Comparison of ENCODE assay signal across 12 cellular contexts in genomic region chr16:84827131-84827574, GRCh38. TPM values are rescaled to one million over a fixed set of nuclear protein-coding genes. Genes with fewer than 3 reads are reported as not detected.
A peak's percentile ranks its signal among the peaks of the same experiment; 100 is the strongest.
DNase-seq lines count a peak whose midpoint lies in the region; TF ChIP-seq lines count a peak whose summit lies in the region.
"Had no signal": no experiment of that assay in that cellular context is flagged by ENCODE, and none has a peak within 500 bp of the region (broad histone marks: within the 10 kb centered on the region; RNA-seq: fewer than 3 reads in every experiment).

No MANE protein-coding gene starts in this region.

- H3K4me2 ChIP-seq in mammary epithelial cell (ENCODE audit: insufficient read depth, low read depth, low read length) = no peak overlapping the region

- dilution Hi-C loops in mammary epithelial cell (cut with HindIII; ENCODE audit: low sequenced_read_pairs) = loop anchor here (5.0 kb wide), 1 partner anchor 35 kb away; no protein-coding TSS in a partner anchor

- intact Hi-C loops in breast epithelium (cut with DNase I; ENCODE audit: low total_unique reads) (no loop called here), mammary epithelial cell (cut with micrococcal nuclease) (no loop called here), esophagus squamous epithelium (cut with DNase I) (no loop called here)
- intact Hi-C loops in activated CD4-positive, alpha-beta T cell treated with anti-CD3 and anti-CD28 coated beads, Interleukin-2, amount 10 ng/mL, durations not matched to agents 24 days and 14 days (cut with micrococcal nuclease) = no loop called here

- H3K4me1 Mint-ChIP-seq in nephron = peaks cover 42% of the 10 kb centered on the region
- no peaks in the 10 kb centered on the region for H3K4me1 Mint-ChIP-seq in activated CD4-positive, alpha-beta T cell treated with anti-CD3 and anti-CD28 coated beads, Interleukin-2, amount 10 ng/mL, durations not matched to agents 24 days and 14 days

- H4K20me1 ChIP-seq in mammary epithelial cell (ENCODE audit: insufficient read depth, low read length) = no peaks in the 10 kb centered on the region

- H3K9me3 Mint-ChIP-seq in nephron = no peaks in the 10 kb centered on the region
- no peaks in the 10 kb centered on the region for H3K9me3 Mint-ChIP-seq in activated CD4-positive, alpha-beta T cell treated with anti-CD3 and anti-CD28 coated beads, Interleukin-2, amount 10 ng/mL, durations not matched to agents 24 days and 14 days
- H3K9me3 Mint-ChIP-seq: activated T-helper 17 cell treated with anti-CD3 and anti-CD28 coated beads, Interleukin-2, amount 50 U/mL, for 72 hours had no signal

- TF ChIP-seq CTCF in breast epithelium (IDR thresholded peaks at IDR 0.05) = no peak
- TF ChIP-seq CTCF in mammary epithelial cell (conservative IDR thresholded peaks at IDR 0.05 in 1 of 2, IDR thresholded peaks at IDR 0.05 in 1 of 2; ENCODE audit: extremely low read depth in 1 of 2, insufficient read depth in 1 of 2, low read depth in 1 of 2, low read length in 2 of 2) = no peak
- TF ChIP-seq CTCF in esophagus squamous epithelium (IDR thresholded peaks at IDR 0.05) = no peak
- TF ChIP-seq CTCF in nephron (IDR thresholded peaks at IDR 0.05; ENCODE audit: unreplicated experiment in 3 of 3) = no peak

- H3K36me3 ChIP-seq in breast epithelium (no peaks in the 10 kb centered on the region), mammary epithelial cell (ENCODE audit: insufficient read depth, low read length) (no peaks in the 10 kb centered on the region), esophagus squamous epithelium (no peaks in the 10 kb centered on the region)

- 75% methylated on average over 10 of the region's 16 CpGs for WGBS in mammary epithelial cell (ENCODE audit: low coverage, missing lambda C conversion rate)
- 66 to 82% methylated on average over 13 to 16 of the region's 16 CpGs for WGBS in esophagus squamous epithelium, 2 donors

- H3K4me1 ChIP-seq in breast epithelium = peaks cover 0 to 8% of the 10 kb centered on the region in 2 donors
- no peaks in the 10 kb centered on the region for H3K4me1 ChIP-seq in mammary epithelial cell (ENCODE audit: insufficient read depth, low read length)
- peaks cover 0 to 85% (median 34%) of the 10 kb centered on the region in 3 donors for H3K4me1 ChIP-seq in esophagus squamous epithelium

- H3K9me3 ChIP-seq in breast epithelium (no peaks in the 10 kb centered on the region), mammary epithelial cell (replicated peaks; ENCODE audit: insufficient read depth, low read length) (no peaks in the 10 kb centered on the region), esophagus squamous epithelium (no peaks in the 10 kb centered on the region)

- H3K27me3 ChIP-seq in breast epithelium (no peaks in the 10 kb centered on the region), mammary epithelial cell (ENCODE audit: insufficient read depth, low read length) (no peaks in the 10 kb centered on the region), esophagus squamous epithelium (peaks cover 0 to 23% (median 0%) of the 10 kb centered on the region in 4 donors)

- CTCF ChIA-PET in mammary epithelial cell (lab: Charles Lee; ENCODE audit: low non-redundant PET) = no interaction called here

- H3K4me3 ChIP-seq in breast epithelium (peak overlapping the region; percentile 4 to 51 (median 11)), mammary epithelial cell (replicated peaks in 1 of 3; ENCODE audit: insufficient read depth in 1 of 3, low read depth in 2 of 3, low read length in 3 of 3) (no peak overlapping the region), esophagus squamous epithelium (peak overlapping the region in 1 of 4 donors; percentile 31)

- peak overlapping the region; percentile 66 to 85 for H3K27ac ChIP-seq in breast epithelium
- no peak overlapping the region for H3K27ac ChIP-seq in mammary epithelial cell (ENCODE audit: insufficient read depth, low read depth, low read length)
- peak overlapping the region; percentile 69 to 93 (median 92) for H3K27ac ChIP-seq in esophagus squamous epithelium

- no TSS peak for BruUV-seq in mammary epithelial cell (replicated peaks; lab: Mats Ljungman, UMichigan)

- H3K36me3 Mint-ChIP-seq in nephron (ENCODE audit: low read depth) = no peaks in the 10 kb centered on the region
- H3K36me3 Mint-ChIP-seq in activated CD4-positive, alpha-beta T cell treated with anti-CD3 and anti-CD28 coated beads, Interleukin-2, amount 10 ng/mL, durations not matched to agents 24 days and 14 days (ENCODE audit: low read depth) = no peaks in the 10 kb centered on the region

- no peaks in the 10 kb centered on the region for H3K79me2 ChIP-seq in mammary epithelial cell (ENCODE audit: insufficient read depth, low read length)

- TF ChIP-seq POLR2A in breast epithelium (IDR thresholded peaks at IDR 0.05) (no peak), esophagus squamous epithelium (IDR thresholded peaks at IDR 0.05) (no peak)

- H2AFZ ChIP-seq in mammary epithelial cell (ENCODE audit: low read depth, low read length) = no peak overlapping the region

- peaks cover 20% of the 10 kb centered on the region for H3K27me3 Mint-ChIP-seq in nephron (ENCODE audit: low read depth)
- peaks cover 19% of the 10 kb centered on the region for H3K27me3 Mint-ChIP-seq in activated CD4-positive, alpha-beta T cell treated with anti-CD3 and anti-CD28 coated beads, Interleukin-2, amount 10 ng/mL, durations not matched to agents 24 days and 14 days

- DNase-seq in breast epithelium (ENCODE audit: low spot score in 2 of 2) = no peak
- DNase-seq in mammary epithelial cell = no peak
- DNase-seq in esophagus squamous epithelium (lab: John Stamatoyannopoulos, UW) = no peak
- no peak for DNase-seq in activated CD4-positive, alpha-beta T cell treated with anti-CD3 and anti-CD28 coated beads, Interleukin-2, amount 10 ng/mL, durations not matched to agents 24 days and 14 days
- DNase-seq in HCEC 1CT = no peak
- DNase-seq in effector CD4-positive, alpha-beta T cell = no peak
- DNase-seq in NCI-H2107 treated with DMSO at 0.1 percent for 48 hours (lab: John Stamatoyannopoulos, UW; ENCODE audit: unreplicated experiment) = no peak
- DNase-seq: 8988T; activated CD4-positive, CD25-positive, alpha-beta regulatory T cell; NCI-H146 had no signal

- H3K9ac ChIP-seq in mammary epithelial cell (ENCODE audit: insufficient read depth, low read length) = no peak overlapping the region

- peak overlapping the region; percentile 41 to 82 (median 75) for H3K27ac Mint-ChIP-seq in nephron
- H3K27ac Mint-ChIP-seq in activated CD4-positive, alpha-beta T cell treated with anti-CD3 and anti-CD28 coated beads, Interleukin-2, amount 10 ng/mL, durations not matched to agents 24 days and 14 days = no peak overlapping the region
- H3K27ac Mint-ChIP-seq: activated T-helper 17 cell treated with anti-CD3 and anti-CD28 coated beads, Interleukin-2, amount 50 U/mL, for 72 hours had no signal

- H3K4me3 Mint-ChIP-seq in nephron = peak overlapping the region in 1 of 3 experiments; percentile 21
- H3K4me3 Mint-ChIP-seq in activated CD4-positive, alpha-beta T cell treated with anti-CD3 and anti-CD28 coated beads, Interleukin-2, amount 10 ng/mL, durations not matched to agents 24 days and 14 days = no peak overlapping the region
- H3K4me3 Mint-ChIP-seq: activated T-helper 17 cell treated with anti-CD3 and anti-CD28 coated beads, Interleukin-2, amount 50 U/mL, for 72 hours had no signal

- in situ Hi-C loops in mammary epithelial cell (cut with MboI; ENCODE audit: low sequenced_read_pairs in 2 of 2) = no loop called here

RNA-seq across cellular contexts. Expression of gene CRISPLD2, which starts 7.4 kb away (rescaled TPM):
- total RNA-seq in breast epithelium (100 to 1,000 TPM in 2 of 3 donors, 10 to 100 TPM in 1; 94.7 to 386 (median 216) TPM), mammary epithelial cell (1 to 10 TPM in 1 of 2 donors, under 1 TPM in 1; 0.83 to 2.3 TPM), esophagus squamous epithelium (100 to 1,000 TPM in 1 of 4 donors, 10 to 100 TPM in 2, 1 to 10 TPM in 1; 6.0 to 166 (median 24.2) TPM)
- 0.59 TPM for polyA plus RNA-seq in mammary epithelial cell
- 0.57 TPM for polyA minus RNA-seq in mammary epithelial cell
- 0.19 and 0.26 TPM in 2 replicates for total RNA-seq in activated CD4-positive, alpha-beta T cell treated with anti-CD3 and anti-CD28 coated beads, Interleukin-2, amount 10 ng/mL, durations not matched to agents 24 days and 14 days

Comparison
In these comparisons a context has a peak if more than half of its experiments do, and no peak if none do; other contexts are left out.
1. H3K4me3 ChIP-seq: peak in breast epithelium (3 of 3); none in mammary epithelial cell (0 of 3).